ENCODE assay signal across 16 cellular contexts in genomic region chr18:75220786-75221355, GRCh38. TPM values are rescaled to one million over a fixed set of nuclear protein-coding genes. Genes with fewer than 3 reads are reported as not detected.
DNase-seq lines count a peak whose midpoint lies in the region; ATAC-seq and TF ChIP-seq lines count a peak whose summit lies in the region.
"Had no signal": no experiment of that assay in that cellular context is flagged by ENCODE, and none has a peak within 500 bp of the region (broad histone marks: within the 10 kb centered on the region; RNA-seq: fewer than 3 reads in every experiment).

No MANE protein-coding gene starts in this region.

- no peaks in the 10 kb centered on the region for H3K27me3 Mint-ChIP-seq in activated naive CD4-positive, alpha-beta T cell treated with anti-CD3 and anti-CD28 coated beads, Interleukin-2, amount 50 U/mL, for 24 hours
- no peaks in the 10 kb centered on the region for H3K27me3 Mint-ChIP-seq in endothelial cell (ENCODE audit: unreplicated experiment)

- H3K36me3 ChIP-seq in muscle layer of colon (ENCODE audit: insufficient read depth, low read length) (no peaks in the 10 kb centered on the region), testis (ENCODE audit: low read depth, missing control alignments) (no peaks in the 10 kb centered on the region), SJCRH30 (no peaks in the 10 kb centered on the region)
- H3K36me3 ChIP-seq: prostate gland had no signal

- no peak for TF ChIP-seq POLR2A in testis (IDR thresholded peaks at IDR 0.05)

- intact Hi-C loops in testis (cut with DNase I; ENCODE audit: low total_unique reads): no loop called here

- no peak overlapping the region for H3K9ac ChIP-seq in muscle layer of colon (ENCODE audit: low read length)

- H3K4me1 Mint-ChIP-seq in activated naive CD4-positive, alpha-beta T cell treated with anti-CD3 and anti-CD28 coated beads, Interleukin-2, amount 50 U/mL, for 24 hours: peaks cover 96% of the 10 kb centered on the region
- peaks cover 7% of the 10 kb centered on the region for H3K4me1 Mint-ChIP-seq in endothelial cell (ENCODE audit: unreplicated experiment)

- H3K9me3 ChIP-seq in muscle layer of colon (ENCODE audit: low read length) (no peaks in the 10 kb centered on the region), testis (no peaks in the 10 kb centered on the region), SJCRH30 (replicated peaks) (no peaks in the 10 kb centered on the region)
- H3K9me3 ChIP-seq: prostate gland had no signal

- 45 to 56% methylated on average over 9 of the region's 9 CpGs for WGBS in testis, 2 donors

- TF ChIP-seq CTCF in epithelial cell of esophagus (IDR thresholded peaks at IDR 0.05; ENCODE audit: insufficient read depth, low read depth, low read length, missing control alignments): no peak
- TF ChIP-seq CTCF in testis (IDR thresholded peaks at IDR 0.05): no peak
- no peak for TF ChIP-seq CTCF in endothelial cell (IDR thresholded peaks at IDR 0.05; ENCODE audit: unreplicated experiment)

- H3K4me1 ChIP-seq in muscle layer of colon (ENCODE audit: insufficient read depth, low read length) (peaks cover 62% of the 10 kb centered on the region), testis (peaks cover 21% of the 10 kb centered on the region), SJCRH30 (no peaks in the 10 kb centered on the region)

- no peak for ATAC-seq in HG03139 (IDR thresholded peaks at IDR 0.05; ENCODE audit: unreplicated experiment)

- H3K4me3 Mint-ChIP-seq in activated naive CD4-positive, alpha-beta T cell treated with anti-CD3 and anti-CD28 coated beads, Interleukin-2, amount 50 U/mL, for 24 hours: peak overlapping the region; percentile 19
- H3K4me3 Mint-ChIP-seq in endothelial cell (ENCODE audit: unreplicated experiment): no peak overlapping the region

- H3K27ac Mint-ChIP-seq in activated naive CD4-positive, alpha-beta T cell treated with anti-CD3 and anti-CD28 coated beads, Interleukin-2, amount 50 U/mL, for 24 hours: no peak overlapping the region
- H3K27ac Mint-ChIP-seq in endothelial cell (ENCODE audit: unreplicated experiment): no peak overlapping the region

- H3K27ac ChIP-seq in muscle layer of colon (ENCODE audit: low read depth, low read length) (peak overlapping the region; percentile 60), testis (peak overlapping the region; percentile 25 to 65), SJCRH30 (no peak overlapping the region)
- H3K27ac ChIP-seq: prostate gland had no signal

- no peaks in the 10 kb centered on the region for H3K27me3 ChIP-seq in muscle layer of colon (ENCODE audit: control insufficient read depth in 1 of 2, insufficient read depth in 2 of 2, low read length in 2 of 2)
- H3K27me3 ChIP-seq in testis: no peaks in the 10 kb centered on the region
- H3K27me3 ChIP-seq in SJCRH30: no peaks in the 10 kb centered on the region

- no peaks in the 10 kb centered on the region for H3K9me3 Mint-ChIP-seq in activated naive CD4-positive, alpha-beta T cell treated with anti-CD3 and anti-CD28 coated beads, Interleukin-2, amount 50 U/mL, for 24 hours
- no peaks in the 10 kb centered on the region for H3K9me3 Mint-ChIP-seq in endothelial cell (ENCODE audit: unreplicated experiment)

- H3K36me3 Mint-ChIP-seq in activated naive CD4-positive, alpha-beta T cell treated with anti-CD3 and anti-CD28 coated beads, Interleukin-2, amount 50 U/mL, for 24 hours: peaks cover 1% of the 10 kb centered on the region
- no peaks in the 10 kb centered on the region for H3K36me3 Mint-ChIP-seq in endothelial cell (ENCODE audit: low read depth, unreplicated experiment)

- DNase-seq in activated naive CD4-positive, alpha-beta T cell (lab: John Stamatoyannopoulos, UW): no peak
- DNase-seq in epithelial cell of esophagus (ENCODE audit: low read depth): peak; percentile 34
- no peak for DNase-seq in testis
- DNase-seq in endothelial cell (ENCODE audit: low spot score): no peak
- DNase-seq in SJCRH30: no peak
- DNase-seq: activated CD4-positive, alpha-beta T cell treated with anti-CD3 and anti-CD28 coated beads, Interleukin-2, amount 50 U/mL, for 1 hour; activated T-cell treated with anti-CD3 and anti-CD28 coated beads, Interleukin-2, amount 50 U/mL, for 48 hours; amniotic stem cell; MM.1S; SIG-M5; stimulated activated CD4-positive, alpha-beta T cell treated with anti-CD3 and anti-CD28 coated beads, Interleukin-1b, Interleukin-23, amount 100 ng/mL, for 48 hours; T-helper 9 cell had no signal

- H3K4me3 ChIP-seq in epithelial cell of esophagus (ENCODE audit: low read length) (no peak overlapping the region), muscle layer of colon (ENCODE audit: low read depth in 1 of 2, low read length in 2 of 2) (no peak overlapping the region), testis (no peak overlapping the region), SJCRH30 (no peak overlapping the region)
- H3K4me3 ChIP-seq: prostate gland had no signal

RNA-seq across cellular contexts. Expression of gene TSHZ1, which starts 10.3 kb away (rescaled TPM):
- total RNA-seq in testis (10 to 100 TPM; 18.4 to 36.2 TPM), endothelial cell (ENCODE audit: unreplicated experiment) (16.3 TPM)
- 12.8 TPM for polyA plus RNA-seq in testis (ENCODE audit: insufficient read depth, low read depth, low replicate concordance)
- total RNA-seq in SJCRH30 (2014; rRNA removed; shearing (Covaris generic)): 5.5 and 5.7 TPM in 2 replicates

RNA-seq across cellular contexts. Expression of gene PTGR3, which starts 11.9 kb away (rescaled TPM):
- total RNA-seq in testis (10 to 100 TPM; 13.9 to 27.9 TPM), endothelial cell (ENCODE audit: unreplicated experiment) (26.3 TPM)
- polyA plus RNA-seq in testis (ENCODE audit: insufficient read depth, low read depth, low replicate concordance): 15.7 TPM
- 8.7 and 12.2 TPM in 2 replicates for total RNA-seq in SJCRH30 (2014; rRNA removed; shearing (Covaris generic))
